9 cellular contexts compared by ENCODE assay signal in genomic region chr1:1919304-1920056, GRCh38. TPM values are rescaled to one million over a fixed set of nuclear protein-coding genes. Genes with fewer than 3 reads are reported as not detected.
DNase-seq lines count a peak whose midpoint lies in the region; ATAC-seq and TF ChIP-seq lines count a peak whose summit lies in the region.
"Had no signal": no experiment of that assay in that cellular context is flagged by ENCODE, and none has a peak within 500 bp of the region (broad histone marks: within the 10 kb centered on the region; RNA-seq: fewer than 3 reads in every experiment).

No MANE protein-coding gene starts in this region.

- DNase-seq in AML-193 (lab: John Stamatoyannopoulos, UW) = peak; percentile 84 to 86
- peak; percentile 97 for DNase-seq in NCI-H345 treated with DMSO at 0.1 percent for 48 hours (lab: John Stamatoyannopoulos, UW; ENCODE audit: unreplicated experiment)
- peak; percentile 99 for DNase-seq in activated CD4-positive, alpha-beta T cell treated with anti-CD3 and anti-CD28 coated beads for 1 hour
- DNase-seq in chondrocyte (ENCODE audit: low spot score) = peak; percentile 99
- DNase-seq in kidney tubule cell (ENCODE audit: low spot score) = peak; percentile 96
- peak; percentile 97 to 100 for DNase-seq in stimulated activated CD4-positive, alpha-beta T cell treated with anti-CD3 and anti-CD28 coated beads, Interleukin-1b, Interleukin-23, amount 100 ng/mL, for 1 hour (ENCODE audit: low read depth in 2 of 2)

- H3K4me1 Mint-ChIP-seq in chondrocyte (ENCODE audit: low read depth) = peaks cover 3% of the 10 kb centered on the region

- H3K36me3 Mint-ChIP-seq in chondrocyte (ENCODE audit: low read depth) = no peaks in the 10 kb centered on the region

- H3K4me3 Mint-ChIP-seq in chondrocyte (ENCODE audit: unreplicated experiment) = peak overlapping the region; percentile 49

- ATAC-seq in GM19043 (IDR thresholded peaks at IDR 0.05; ENCODE audit: low read depth, unreplicated experiment) (peak; percentile 82), HG03342 (IDR thresholded peaks at IDR 0.05; ENCODE audit: unreplicated experiment) (peak; percentile 77)

- no peaks in the 10 kb centered on the region for H3K27me3 Mint-ChIP-seq in chondrocyte (ENCODE audit: low read depth)

- no peak for TF ChIP-seq CTCF in chondrocyte (IDR thresholded peaks at IDR 0.05)

- H3K9me3 Mint-ChIP-seq in chondrocyte (ENCODE audit: low read depth) = no peaks in the 10 kb centered on the region

- no peak overlapping the region for H3K27ac Mint-ChIP-seq in chondrocyte (ENCODE audit: unreplicated experiment)

RNA-seq across cellular contexts. Expression of gene TMEM52, which starts 0.4 kb away (rescaled TPM):
- 0.67 to 0.90 TPM (median 0.68 TPM) in 3 replicates for total RNA-seq in chondrocyte
- total RNA-seq: T-helper 2 cell treated with Interferon-gamma antibody and Interleukin-4, amounts not matched to agents 100 ng/mL and 5 ng/mL, for 36 hours had no signal

RNA-seq across cellular contexts. Expression of gene CALML6, which starts 4.4 kb away (rescaled TPM):
- total RNA-seq in chondrocyte = 2.1 to 2.3 TPM (median 2.1 TPM) in 3 replicates

RNA-seq across cellular contexts. Expression of gene GNB1, which starts 28.6 kb away (rescaled TPM):
- 419 to 543 TPM (median 538 TPM) in 3 replicates for total RNA-seq in chondrocyte

Comparison
In these comparisons a context has a peak if more than half of its experiments do, and no peak if none do; other contexts are left out.
1. Peak in every context shown above with its lines: DNase-seq and ATAC-seq.